1 cellular context compared by ENCODE assay signal in genomic region chr9:129110740-129111142, GRCh38.
A peak's percentile ranks its signal among the peaks of the same experiment; 100 is the strongest.
TF ChIP-seq lines count a peak whose summit lies in the region.

Gene CRAT, minus strand, starts transcription at chr9:129110793. Its CDS starts 284 bp downstream, at chr9:129110509.

TF ChIP-seq in K562, 482 proteins besides CTCF, POLR2A, EP300 and RAD21 (continued from another document):
- peak; percentile 45; the same call in 1 of the 2 replicates for TF ChIP-seq ARID4B (CRISPR knock-in tag; IDR thresholded peaks at IDR 0.05)
- TF ChIP-seq CBX3 (IDR thresholded peaks at IDR 0.05; ENCODE audit: borderline replicate concordance in 1 of 2, low read length in 2 of 2), result peak in 1 of 2 experiments; percentile 71; a peak in 1 of 3 replicates
- TF ChIP-seq TAF1 (IDR thresholded peaks at IDR 0.05; ENCODE audit: control insufficient read depth, extremely low read depth, insufficient read depth, low read length, severe bottlenecking), result peak; percentile 72
- peak; percentile 66 for TF ChIP-seq DPF2 (IDR thresholded peaks at IDR 0.05)
- TF ChIP-seq SUPT5H (IDR thresholded peaks at IDR 0.05), result peak; percentile 99
- no peak for TF ChIP-seq RNF219 (CRISPR knock-in tag; IDR thresholded peaks at IDR 0.05)
- TF ChIP-seq TRIM28 (IDR thresholded peaks at IDR 0.05), result peak; percentile 82; the same call in 1 of the 2 replicates
- peak; percentile 42; the same call in 1 of the 2 replicates for TF ChIP-seq E2F4 (CRISPR knock-in tag; IDR thresholded peaks at IDR 0.05; ENCODE audit: low read depth)
- TF ChIP-seq HLTF (IDR thresholded peaks at IDR 0.05), result peak; percentile 63; the same call in 1 of the 2 replicates
- peak; percentile 84; the same call in 1 of the 2 replicates for TF ChIP-seq ZNF830 (CRISPR knock-in tag; IDR thresholded peaks at IDR 0.05)
- TF ChIP-seq BRD9 (IDR thresholded peaks at IDR 0.05; ENCODE audit: low read depth, partially characterized antibody), result peak; percentile 76
- TF ChIP-seq TOE1 (IDR thresholded peaks at IDR 0.05; ENCODE audit: borderline replicate concordance), result peak; percentile 80; the same call in 1 of the 2 replicates
- no peak for TF ChIP-seq TOE1 (CRISPR knock-in tag; IDR thresholded peaks at IDR 0.05; ENCODE audit: borderline replicate concordance, low read depth)
- TF ChIP-seq LEF1 (IDR thresholded peaks at IDR 0.05), result no peak
- no peak for TF ChIP-seq ZNF407 (IDR thresholded peaks at IDR 0.05; ENCODE audit: low read depth)
- TF ChIP-seq CHD4 (IDR thresholded peaks at IDR 0.05; ENCODE audit: insufficient read depth, insufficient replicate concordance, low read depth, low read length, poor library complexity, severe bottlenecking), result no peak
